8 cellular contexts compared by ENCODE assay signal in the genomic region with DNA sequence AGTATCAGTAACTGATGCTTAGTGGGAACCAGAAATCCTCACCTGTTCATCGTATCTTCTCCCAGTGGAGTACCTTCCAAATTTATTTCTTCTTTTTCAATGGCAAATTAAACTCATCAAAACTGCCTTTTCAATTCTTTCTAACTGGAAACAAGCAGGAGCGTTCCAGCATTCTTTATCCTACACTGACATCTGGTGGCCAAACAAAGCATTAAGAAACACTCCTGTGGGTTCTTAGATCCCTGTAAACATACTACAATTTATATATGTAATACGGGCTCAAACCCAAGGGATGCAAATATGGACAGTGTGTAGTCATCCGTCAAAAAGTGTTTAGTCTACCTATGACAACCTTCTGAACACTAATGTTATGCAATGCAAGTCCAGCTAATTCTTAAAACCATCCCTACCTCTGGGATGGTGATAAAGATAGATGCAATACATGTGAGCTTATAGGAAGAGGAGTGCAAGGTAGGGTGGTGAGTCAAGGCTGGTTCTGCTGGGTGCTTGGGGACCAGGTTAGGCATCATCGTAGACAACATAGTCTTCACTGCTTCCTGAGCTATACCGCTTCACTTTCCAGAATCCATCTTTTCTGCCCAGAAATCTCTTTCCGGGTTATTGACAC.
DNase-seq lines count a peak whose midpoint lies in the region; ATAC-seq and TF ChIP-seq lines count a peak whose summit lies in the region.
"Had no signal": no experiment of that assay in that cellular context is flagged by ENCODE, and none has a peak within 500 bp of the region (broad histone marks: within the 10 kb centered on the region; RNA-seq: fewer than 3 reads in every experiment).

No MANE protein-coding gene starts in this region.

- H3K4me1 ChIP-seq in OCI-LY1 (ENCODE audit: insufficient read depth, low read length, severe bottlenecking) (no peaks in the 10 kb centered on the region), colonic mucosa (no peaks in the 10 kb centered on the region)

- no peaks in the 10 kb centered on the region for H3K36me3 Mint-ChIP-seq in activated T-helper 17 cell treated with anti-CD3 and anti-CD28 coated beads, Interleukin-2, amount 50 U/mL, for 72 hours (ENCODE audit: low read depth)
- H3K36me3 Mint-ChIP-seq: activated naive CD8-positive, alpha-beta T cell treated with anti-CD3 and anti-CD28 coated beads, Interleukin-2, amount 10 ng/mL, durations not matched to agents 7 days and 5 days had no signal

- H3K27ac ChIP-seq in HL-60 (replicated peaks) (no peak overlapping the region), OCI-LY1 (ENCODE audit: low read depth, low read length, poor library complexity, severe bottlenecking) (no peak overlapping the region), colonic mucosa (no peak overlapping the region)

- H3K27me3 ChIP-seq in HL-60 (ENCODE audit: insufficient read depth, poor library complexity, severe bottlenecking) (no peaks in the 10 kb centered on the region), OCI-LY1 (ENCODE audit: insufficient read depth, low read length) (no peaks in the 10 kb centered on the region), colonic mucosa (no peaks in the 10 kb centered on the region)

- H3K27me3 Mint-ChIP-seq in activated T-helper 17 cell treated with anti-CD3 and anti-CD28 coated beads, Interleukin-2, amount 50 U/mL, for 72 hours: peaks cover 6% of the 10 kb centered on the region
- H3K27me3 Mint-ChIP-seq: activated naive CD8-positive, alpha-beta T cell treated with anti-CD3 and anti-CD28 coated beads, Interleukin-2, amount 10 ng/mL, durations not matched to agents 7 days and 5 days had no signal

- no peaks in the 10 kb centered on the region for H3K4me1 Mint-ChIP-seq in activated T-helper 17 cell treated with anti-CD3 and anti-CD28 coated beads, Interleukin-2, amount 50 U/mL, for 72 hours
- H3K4me1 Mint-ChIP-seq: activated naive CD8-positive, alpha-beta T cell treated with anti-CD3 and anti-CD28 coated beads, Interleukin-2, amount 10 ng/mL, durations not matched to agents 7 days and 5 days had no signal

- H3K36me3 ChIP-seq in OCI-LY1 (ENCODE audit: insufficient read depth, low read length) (no peaks in the 10 kb centered on the region), colonic mucosa (no peaks in the 10 kb centered on the region)

- no peak overlapping the region for H3K4me3 Mint-ChIP-seq in activated T-helper 17 cell treated with anti-CD3 and anti-CD28 coated beads, Interleukin-2, amount 50 U/mL, for 72 hours
- H3K4me3 Mint-ChIP-seq: activated naive CD8-positive, alpha-beta T cell treated with anti-CD3 and anti-CD28 coated beads, Interleukin-2, amount 10 ng/mL, durations not matched to agents 7 days and 5 days had no signal

- intact Hi-C loops in colonic mucosa (cut with DNase I): loop anchor here (10.0 kb wide), 1 partner anchor 843 kb away; no protein-coding TSS in a partner anchor

- H3K79me2 ChIP-seq in OCI-LY1 (ENCODE audit: insufficient read depth, low read length): no peaks in the 10 kb centered on the region

- no peak overlapping the region for H3K4me3 ChIP-seq in HL-60 (replicated peaks; ENCODE audit: insufficient read depth, low read length)
- no peak overlapping the region for H3K4me3 ChIP-seq in OCI-LY1 (ENCODE audit: low read depth, low read length, poor library complexity, severe bottlenecking)
- no peak overlapping the region for H3K4me3 ChIP-seq in colonic mucosa

- ATAC-seq in GM18870 (IDR thresholded peaks at IDR 0.05; ENCODE audit: unreplicated experiment): peak; percentile 81
- no peak for ATAC-seq in activated T-helper 17 cell treated with anti-CD3 and anti-CD28 coated beads, Interleukin-2, amount 50 U/mL, for 72 hours (replicated peaks)

- TF ChIP-seq CTCF in HL-60 (IDR thresholded peaks at IDR 0.05; ENCODE audit: insufficient read depth, low read length): peak; percentile 44
- TF ChIP-seq CTCF in OCI-LY1 (IDR thresholded peaks at IDR 0.05; ENCODE audit: low read length): peak; percentile 75
- peak; percentile 58 for TF ChIP-seq CTCF in colonic mucosa (IDR thresholded peaks at IDR 0.05)

- no peaks in the 10 kb centered on the region for H3K9me2 ChIP-seq in OCI-LY1 (ENCODE audit: low read depth, low read length)

- H4K20me1 ChIP-seq in OCI-LY1 (ENCODE audit: insufficient read depth, low read length): no peaks in the 10 kb centered on the region

- H3K9me3 Mint-ChIP-seq in activated T-helper 17 cell treated with anti-CD3 and anti-CD28 coated beads, Interleukin-2, amount 50 U/mL, for 72 hours: peaks cover 1% of the 10 kb centered on the region
- H3K9me3 Mint-ChIP-seq: activated naive CD8-positive, alpha-beta T cell treated with anti-CD3 and anti-CD28 coated beads, Interleukin-2, amount 10 ng/mL, durations not matched to agents 7 days and 5 days had no signal

- no peak overlapping the region for H3K27ac Mint-ChIP-seq in activated T-helper 17 cell treated with anti-CD3 and anti-CD28 coated beads, Interleukin-2, amount 50 U/mL, for 72 hours
- H3K27ac Mint-ChIP-seq: activated naive CD8-positive, alpha-beta T cell treated with anti-CD3 and anti-CD28 coated beads, Interleukin-2, amount 10 ng/mL, durations not matched to agents 7 days and 5 days had no signal

- DNase-seq in DMS153 (lab: John Stamatoyannopoulos, UW): peak; percentile 22
- peak in 1 of 2 experiments; percentile 40 for DNase-seq in HL-60 (ENCODE audit: low read depth in 1 of 2, low spot score in 1 of 2)
- DNase-seq in colonic mucosa: peak; percentile 34
- DNase-seq in myocyte (ENCODE audit: low read depth): peak; percentile 63
- DNase-seq: activated naive CD8-positive, alpha-beta T cell treated with anti-CD3 and anti-CD28 coated beads, Interleukin-2, amount 10 ng/mL, durations not matched to agents 7 days and 5 days had no signal

- H2AFZ ChIP-seq in OCI-LY1 (ENCODE audit: low read length): no peak overlapping the region

- H3F3A ChIP-seq in OCI-LY1 (ENCODE audit: insufficient read depth, low read length): no peaks in the 10 kb centered on the region

- H3K4me2 ChIP-seq in OCI-LY1 (ENCODE audit: low read length): no peak overlapping the region

- H3K9me3 ChIP-seq in OCI-LY1 (ENCODE audit: low read length) (no peaks in the 10 kb centered on the region), colonic mucosa (no peaks in the 10 kb centered on the region)

- no peak overlapping the region for H3K9ac ChIP-seq in OCI-LY1 (ENCODE audit: low read length)
- no peak overlapping the region for H3K9ac ChIP-seq in colonic mucosa (ENCODE audit: low read depth in 2 of 2, low read length in 2 of 2)
